ENCODE assay signal across 19 cellular contexts in genomic region chr7:27905951-27906350, GRCh38.
A peak's percentile ranks its signal among the peaks of the same experiment; 100 is the strongest.
DNase-seq lines count a peak whose midpoint lies in the region; FAIRE-seq and TF ChIP-seq lines count a peak whose summit lies in the region.
"Had no signal": no experiment of that assay in that cellular context is flagged by ENCODE, and none has a peak within 500 bp of the region (broad histone marks: within the 10 kb centered on the region; RNA-seq: fewer than 3 reads in every experiment).

No MANE protein-coding gene starts in this region.

- H2BK5ac ChIP-seq in H1 (ENCODE audit: low read depth, low read length): peak overlapping the region; percentile 79; the same call in 1 of the 2 replicates

- H3K9me3 Mint-ChIP-seq in HFFc6: no peaks in the 10 kb centered on the region

- no peak overlapping the region for H2BK15ac ChIP-seq in H1 (ENCODE audit: low read length)

- H3K4me3 Mint-ChIP-seq in HFFc6: no peak overlapping the region

- H3K79me1 ChIP-seq in H1 (ENCODE audit: low read depth, low read length): no peaks in the 10 kb centered on the region

- H4K8ac ChIP-seq in H1 (ENCODE audit: extremely low read depth, insufficient read depth, low read length): no peak overlapping the region

- no peaks in the 10 kb centered on the region for H3K79me2 ChIP-seq in H1 (ENCODE audit: control insufficient read depth in 1 of 2, insufficient read depth in 2 of 2, low read length in 2 of 2)

- TF ChIP-seq EP300 in H1 (IDR thresholded peaks at IDR 0.05; ENCODE audit: borderline replicate concordance in 1 of 2, low read depth in 2 of 2, low read length in 2 of 2): no peak

- no peak for TF ChIP-seq POLR2A in H1 (IDR thresholded peaks at IDR 0.05; ENCODE audit: control extremely low read depth in 1 of 2, low read depth in 2 of 2, low read length in 2 of 2)

- no peak overlapping the region for H2AK5ac ChIP-seq in H1 (ENCODE audit: low read depth, low read length)

- H3K4me3 ChIP-seq in HUES6 (ENCODE audit: low read depth, low read length) (no peak overlapping the region), MG63 (no peak overlapping the region), H1 (ENCODE audit: extremely low read depth in 1 of 4, insufficient read depth in 2 of 4, low read depth in 3 of 4, low read length in 4 of 4) (no peak overlapping the region)
- H3K4me3 ChIP-seq: GM12878, GM23248 had no signal

- H3K14ac ChIP-seq in H1 (ENCODE audit: insufficient read length): no peak overlapping the region

- 0 out of 2 replicates have a peak, but pooled peaks cover 5% of the 10 kb centered on the region for H3K36me3 Mint-ChIP-seq in HFFc6 (ENCODE audit: low read depth)

- DNase-seq in MG63 (peak; percentile 5), H1 (ENCODE audit: low read depth in 1 of 2, low spot score in 2 of 2) (no peak), myocyte (ENCODE audit: low read depth) (peak; percentile 14), amygdala (lab: John Stamatoyannopoulos, UW) (no peak), NCI-H2196 treated with DMSO at 0.1 percent for 48 hours (lab: John Stamatoyannopoulos, UW; ENCODE audit: unreplicated experiment) (no peak), HFFc6 (no peak)
- no peak for DNase-seq in effector CD4-positive, alpha-beta T cell
- DNase-seq: BE2C, DND-41, GM23248, KG1, NCI-H1694 treated with DMSO at 0.1 percent for 48 hours, NCI-H2081 treated with DMSO at 0.1 percent for 48 hours, NCI-H2171 treated with DMSO at 0.1 percent for 48 hours, NCI-H446, NCI-H526, SIG-M5 had no signal

- H3K9me3 ChIP-seq in HUES6 (ENCODE audit: control insufficient read depth, insufficient read depth, low read depth, low read length) (no peaks in the 10 kb centered on the region), MG63 (no peaks in the 10 kb centered on the region), H1 (ENCODE audit: insufficient read depth in 2 of 2, low read depth in 1 of 2, low read length in 1 of 2) (no peaks in the 10 kb centered on the region)
- H3K9me3 ChIP-seq: BE2C had no signal

- no peak overlapping the region for H3K56ac ChIP-seq in H1 (replicated peaks; ENCODE audit: insufficient read length, low read depth, low read length)

- 0 out of 2 replicates have a peak overlapping the region, but pooled peaks have one; percentile 9 for H3K27ac ChIP-seq in HUES6 (ENCODE audit: low read depth, low read length)
- H3K27ac ChIP-seq in H1 (ENCODE audit: low read depth, low read length): no peak overlapping the region
- H3K27ac ChIP-seq: GM23248 had no signal

- H3K23ac ChIP-seq in H1 (ENCODE audit: insufficient read length): no peak overlapping the region

- no peak overlapping the region for H3K9ac ChIP-seq in HUES6 (ENCODE audit: low read length)
- H3K9ac ChIP-seq in H1 (replicated peaks in 1 of 4; ENCODE audit: extremely low read depth in 1 of 4, low read depth in 3 of 4, low read length in 3 of 4): no peak overlapping the region; a peak in 1 of 7 replicates
- H3K9ac ChIP-seq: GM23248 had no signal

- peak overlapping the region; percentile 76 for H3K18ac ChIP-seq in H1 (ENCODE audit: extremely low read depth, low read length)

- POLR2A ChIA-PET in H1 (lab: Charles Lee; ENCODE audit: partially characterized antibody): interaction anchor here (1.7 kb wide), 1 partner anchor 9 kb away, joined by 5 read pairs; no protein-coding TSS in a partner anchor

- WGBS in H1 (ENCODE audit: extremely low coverage in 1 of 2, insufficient coverage in 1 of 2, insufficient read length in 1 of 2, insufficient replicate concordance in 2 of 2, low coverage in 1 of 2, low lambda C conversion rate in 2 of 2, missing lambda C conversion rate in 1 of 2), 2 experiments: 76% methylated on average over 4 of the region's 4 CpGs; no CpG with 5 or more reads in 1 of the 2 experiments

- peak overlapping the region; percentile 92 for H4K91ac ChIP-seq in H1 (replicated peaks; ENCODE audit: insufficient read length, low read length)

- H3K27me3 Mint-ChIP-seq in HFFc6 (ENCODE audit: insufficient read depth): no peaks in the 10 kb centered on the region

- peak overlapping the region; percentile 63 for H4K5ac ChIP-seq in H1 (ENCODE audit: insufficient read length, low read depth, low read length)

- H2BK12ac ChIP-seq in H1 (ENCODE audit: low read depth, low read length): 0 out of 2 replicates have a peak overlapping the region, but pooled peaks have one; percentile 42

- no peaks in the 10 kb centered on the region for H3K36me3 ChIP-seq in HUES6 (ENCODE audit: control insufficient read depth, insufficient read depth, low read length)
- H3K36me3 ChIP-seq in MG63: no peaks in the 10 kb centered on the region
- H3K36me3 ChIP-seq in H1 (ENCODE audit: control insufficient read depth in 2 of 4, insufficient read depth in 4 of 4, low read length in 3 of 4): no peaks in the 10 kb centered on the region

- 0 out of 4 replicates have a peak overlapping the region, but pooled peaks of 1 of the 2 experiments have one; percentile 9 for H3K4me2 ChIP-seq in H1 (ENCODE audit: insufficient read depth in 1 of 2, low read depth in 2 of 2, low read length in 2 of 2)

- peak overlapping the region; percentile 73; the same call in 1 of the 2 replicates for H2BK20ac ChIP-seq in H1 (ENCODE audit: low read length)

- no peak overlapping the region for H2AFZ ChIP-seq in H1 (ENCODE audit: low read length)
- H2AFZ ChIP-seq: GM23248 had no signal

- H2BK120ac ChIP-seq in H1 (replicated peaks; ENCODE audit: low read depth, low read length): peak overlapping the region; percentile 24

- FAIRE-seq in H1 (lab: Jason Lieb, UNC): no peak
- FAIRE-seq: GM12878 had no signal

- peaks cover 22% of the 10 kb centered on the region for H3K4me1 Mint-ChIP-seq in HFFc6 (ENCODE audit: low read depth)

- H3K27ac Mint-ChIP-seq in HFFc6: no peak overlapping the region

- H3K23me2 ChIP-seq in H1 (ENCODE audit: low read depth, low read length): no peaks in the 10 kb centered on the region

- no peaks in the 10 kb centered on the region for H3K27me3 ChIP-seq in HUES6 (ENCODE audit: control insufficient read depth, insufficient read depth, low read length)
- H3K27me3 ChIP-seq in MG63: no peaks in the 10 kb centered on the region
- no peaks in the 10 kb centered on the region for H3K27me3 ChIP-seq in H1 (replicated peaks in 1 of 4; ENCODE audit: control insufficient read depth in 3 of 4, extremely low read depth in 1 of 4, insufficient read depth in 3 of 4, low read length in 3 of 4)
- H3K27me3 ChIP-seq: BE2C had no signal

- TF ChIP-seq RAD21 in H1 (IDR thresholded peaks at IDR 0.05 in 1 of 2, conservative IDR thresholded peaks at IDR 0.05 in 1 of 2; ENCODE audit: low read depth in 2 of 2, low read length in 2 of 2): no peak

- no peak overlapping the region for H3K4ac ChIP-seq in H1 (replicated peaks; ENCODE audit: insufficient read length, low read depth, low read length)

- CTCF ChIA-PET in H1 (lab: Charles Lee; ENCODE audit: partially characterized antibody): interaction anchor here (0.6 to 2.5 kb wide), 4 partner anchors 9 to 274 kb away, joined by 4 to 12 read pairs (median 4); no protein-coding TSS in a partner anchor

- TF ChIP-seq CTCF in H1 (IDR thresholded peaks at IDR 0.05; ENCODE audit: control extremely low read depth in 1 of 3, insufficient read depth in 1 of 3, low read depth in 1 of 3, low read length in 3 of 3): no peak
- no peak for TF ChIP-seq CTCF in HFFc6 (IDR thresholded peaks at IDR 0.05)

- no peaks in the 10 kb centered on the region for H4K20me1 ChIP-seq in H1 (replicated peaks in 1 of 2; ENCODE audit: control insufficient read depth in 1 of 2, insufficient read depth in 2 of 2, low read length in 2 of 2)

- H3K4me1 ChIP-seq in HUES6 (ENCODE audit: control insufficient read depth, insufficient read depth, low read length) (peaks cover 45% of the 10 kb centered on the region), H1 (replicated peaks in 1 of 4; ENCODE audit: control insufficient read depth in 3 of 4, insufficient read depth in 4 of 4, low read length in 3 of 4) (peaks cover 7 to 27% (median 16%) of the 10 kb centered on the region in 4 experiments)

TF ChIP-seq in H1, 55 proteins besides CTCF, POLR2A, EP300 and RAD21:
- TF ChIP-seq ASH2L (IDR thresholded peaks at IDR 0.05; ENCODE audit: low read length) (no peak), HDAC6 (IDR thresholded peaks at IDR 0.05; ENCODE audit: low read depth, low read length) (no peak), CHD2 (IDR thresholded peaks at IDR 0.05; ENCODE audit: low read length) (no peak), PHF8 (conservative IDR thresholded peaks at IDR 0.05; ENCODE audit: low read depth, low read length) (no peak)
TF ChIP-seq in H1: peak in this region for 0.

Comparison
In these comparisons a context has a peak if more than half of its experiments do, and no peak if none do; other contexts are left out.
1. DNase-seq: peak in MG63 (single experiment) and myocyte (single experiment); none in H1 (0 of 2), amygdala (0 of 56), effector CD4-positive, alpha-beta T cell (single experiment), NCI-H2196 treated with DMSO at 0.1 percent for 48 hours (single experiment) and HFFc6 (single experiment).